Comparison of ENCODE assay signal across 22 cellular contexts in genomic region chr15:77591960-77592613, GRCh38. TPM values are rescaled to one million over a fixed set of nuclear protein-coding genes. Genes with fewer than 3 reads are reported as not detected.
"Had no signal": no experiment of that assay in that cellular context is flagged by ENCODE, and none has a peak within 500 bp of the region (broad histone marks: within the 10 kb centered on the region; RNA-seq: fewer than 3 reads in every experiment).

No MANE protein-coding gene starts in this region.

- H3K27me3 ChIP-seq: hepatocyte, sigmoid colon had no signal

- ATAC-seq: effector memory CD8-positive, alpha-beta T cell; esophagus mucosa; natural killer cell treated with Interleukin-12 subunit alpha and Interleukin-12 subunit beta and Interleukin-15 and Interleukin-18, amount 100 ng/mL, for 72 hours; stimulated activated naive B cell treated with anti-CD40 and anti-IgM and Interleukin-4, amounts not matched to agents 10 μg/mL and 1 μg/mL and 100 μg/mL, for 72 hours; T-cell had no signal

- DNase-seq: activated gamma-delta T cell treated with Interleukin-2 at 50 U/mL for 16 hours; activated T-cell treated with anti-CD3 and anti-CD28 coated beads, Interleukin-2, amount 50 U/mL, for 1 hour; aorta; effector memory CD8-positive, alpha-beta T cell; foreskin melanocyte; immature natural killer cell; midbrain; nucleus accumbens; sigmoid colon; stimulated activated CD4-positive, alpha-beta T cell treated with anti-CD3 and anti-CD28 coated beads, Interleukin-15, amount 100 ng/mL, for 24 hours; stimulated activated CD4-positive, alpha-beta T cell treated with anti-CD3 and anti-CD28 coated beads, Interleukin-2, amount 100 ng/mL, for 48 hours; stimulated activated CD8-positive, alpha-beta memory T cell treated with anti-CD3 and anti-CD28 coated beads, Interleukin-4, amount 100 ng/mL, for 48 hours; stimulated activated naive B cell treated with anti-CD40 and anti-IgM and Interleukin-4, amounts not matched to agents 10 μg/mL and 1 μg/mL and 100 μg/mL, for 72 hours; T-cell had no signal

- H3K9ac ChIP-seq: parathyroid adenoma had no signal

- H3K36me3 ChIP-seq: sigmoid colon had no signal

- FAIRE-seq: colon, endothelial cell of umbilical vein had no signal

- H3K9me3 ChIP-seq: sigmoid colon had no signal

- H3K4me3 ChIP-seq: hepatocyte, sigmoid colon, smooth muscle cell had no signal

- H3K4me1 ChIP-seq: parathyroid adenoma, sigmoid colon had no signal

- H3K27ac ChIP-seq: hepatocyte, parathyroid adenoma, sigmoid colon, VCaP had no signal

RNA-seq across cellular contexts. Expression of gene LINGO1, which starts 40.6 kb away (rescaled TPM):
- total RNA-seq: natural killer cell treated with Interleukin-12 subunit alpha and Interleukin-12 subunit beta and Interleukin-15 and Interleukin-18, amount 100 ng/mL, for 72 hours had no signal
- polyA plus RNA-seq: immature natural killer cell had no signal
